ENCODE assay signal across 16 cellular contexts in genomic region chr6:105545947-105546710, GRCh38.
DNase-seq lines count a peak whose midpoint lies in the region; ATAC-seq and TF ChIP-seq lines count a peak whose summit lies in the region.
"Had no signal": no experiment of that assay in that cellular context is flagged by ENCODE, and none has a peak within 500 bp of the region (broad histone marks: within the 10 kb centered on the region; RNA-seq: fewer than 3 reads in every experiment).

No MANE protein-coding gene starts in this region.

- CTCF ChIA-PET in PC-3 (lab: Charles Lee) (no interaction called here), A673 (lab: Charles Lee) (no interaction called here)

- TF ChIP-seq CTCF in PC-3 (conservative IDR thresholded peaks at IDR 0.05; ENCODE audit: low read depth, low read length): no peak
- TF ChIP-seq CTCF in smooth muscle cell (IDR thresholded peaks at IDR 0.05; ENCODE audit: borderline replicate concordance, insufficient read depth, poor library complexity, severe bottlenecking): no peak
- TF ChIP-seq CTCF in A673 (conservative IDR thresholded peaks at IDR 0.05; ENCODE audit: low read depth, low read length): no peak

- H3K4me1 ChIP-seq in PC-3 (ENCODE audit: insufficient read depth, low read length): peaks cover 11% of the 10 kb centered on the region
- no peaks in the 10 kb centered on the region for H3K4me1 ChIP-seq in smooth muscle cell (ENCODE audit: low read depth)
- H3K4me1 ChIP-seq in A673 (ENCODE audit: insufficient read depth, low read length, poor library complexity, severe bottlenecking): no peaks in the 10 kb centered on the region
- H3K4me1 ChIP-seq: right lobe of liver had no signal

- H3K36me3 ChIP-seq in PC-3 (ENCODE audit: low read depth, low read length) (no peaks in the 10 kb centered on the region), smooth muscle cell (ENCODE audit: low read depth) (no peaks in the 10 kb centered on the region), A673 (ENCODE audit: insufficient read depth, low read length, poor library complexity, severe bottlenecking) (no peaks in the 10 kb centered on the region)
- H3K36me3 ChIP-seq: right lobe of liver had no signal

- intact Hi-C loops in PC-3 (cut with micrococcal nuclease): no loop called here
- intact Hi-C loops in A673 (cut with micrococcal nuclease; ENCODE audit: unreplicated experiment): no loop called here

- WGBS in smooth muscle cell (ENCODE audit: low lambda C conversion rate): 29% methylated on average over 11 of the region's 11 CpGs

- no peaks in the 10 kb centered on the region for H3K9me2 ChIP-seq in PC-3 (replicated peaks; ENCODE audit: low read length)

- no peak overlapping the region; the same call in 1 of the 2 replicates for H3K9ac ChIP-seq in PC-3 (ENCODE audit: low read length)
- H3K9ac ChIP-seq in smooth muscle cell (ENCODE audit: low read depth): peak overlapping the region; percentile 66

- ATAC-seq in PC-3 (peak; percentile 56), esophagus mucosa (peak; percentile 90), HG02642 (IDR thresholded peaks at IDR 0.05; ENCODE audit: poor library complexity, unreplicated experiment) (no peak)
- ATAC-seq: activated CD8-positive, alpha-beta T cell treated with anti-CD3 and anti-CD28 coated beads for 36 hours; left cardiac atrium; natural killer cell; right lobe of liver had no signal

- H3K27ac ChIP-seq in PC-3 (ENCODE audit: low read length) (peak overlapping the region; percentile 55), smooth muscle cell (ENCODE audit: low read depth) (peak overlapping the region; percentile 93), A673 (ENCODE audit: low read depth, low read length, poor library complexity, severe bottlenecking) (no peak overlapping the region)
- H3K27ac ChIP-seq: right lobe of liver had no signal

- H3K4me2 ChIP-seq in PC-3 (ENCODE audit: low read length): peak overlapping the region; percentile 26
- peak overlapping the region; percentile 69 for H3K4me2 ChIP-seq in smooth muscle cell

- no peaks in the 10 kb centered on the region for H4K20me1 ChIP-seq in PC-3 (ENCODE audit: low read length)
- H4K20me1 ChIP-seq in smooth muscle cell (ENCODE audit: low read depth): no peaks in the 10 kb centered on the region

- H3K4me3 ChIP-seq in PC-3 (ENCODE audit: low read length) (no peak overlapping the region), smooth muscle cell (no peak overlapping the region), A673 (ENCODE audit: low read depth, low read length, poor library complexity, severe bottlenecking) (no peak overlapping the region)
- H3K4me3 ChIP-seq: right lobe of liver had no signal

- H3K9me3 ChIP-seq in PC-3 (ENCODE audit: low read length): no peaks in the 10 kb centered on the region
- H3K9me3 ChIP-seq in smooth muscle cell (replicated peaks; ENCODE audit: low read depth): no peaks in the 10 kb centered on the region
- no peaks in the 10 kb centered on the region for H3K9me3 ChIP-seq in A673 (ENCODE audit: low read depth, low read length, poor library complexity, severe bottlenecking)
- H3K9me3 ChIP-seq: right lobe of liver had no signal

- H3K27me3 ChIP-seq in PC-3 (ENCODE audit: low read length) (no peaks in the 10 kb centered on the region), smooth muscle cell (ENCODE audit: low read depth) (no peaks in the 10 kb centered on the region), A673 (replicated peaks; ENCODE audit: insufficient read depth, low read depth, low read length, poor library complexity) (peaks cover 8% of the 10 kb centered on the region)
- H3K27me3 ChIP-seq: right lobe of liver had no signal

- H2AFZ ChIP-seq in PC-3 (ENCODE audit: low read length) (0 out of 2 replicates have a peak overlapping the region, but pooled peaks have one; percentile 15), smooth muscle cell (ENCODE audit: low read depth) (peak overlapping the region; percentile 31)

- POLR2A ChIA-PET in PC-3 (lab: Charles Lee; ENCODE audit: unreplicated experiment) (no interaction called here), A673 (lab: Charles Lee; ENCODE audit: low non-redundant PET) (interaction anchor here (0.6 kb wide), 1 partner anchor 420 kb away, joined by 3 read pairs; no protein-coding TSS in a partner anchor)

- H3K79me2 ChIP-seq in PC-3 (ENCODE audit: low read length): no peaks in the 10 kb centered on the region
- H3K79me2 ChIP-seq in smooth muscle cell (ENCODE audit: low read depth): no peaks in the 10 kb centered on the region

- no peaks in the 10 kb centered on the region for H3F3A ChIP-seq in PC-3 (ENCODE audit: low read length, unreplicated experiment)
- peaks cover 9% of the 10 kb centered on the region for H3F3A ChIP-seq in smooth muscle cell (ENCODE audit: low read depth)

- BruUV-seq in PC-3 (replicated peaks; lab: Mats Ljungman, UMichigan): no TSS peak
- BruUV-seq in A673 (replicated peaks; lab: Mats Ljungman, UMichigan): no TSS peak

- peak; percentile 69 for DNase-seq in GM04503 (ENCODE audit: low read depth)
- peak; percentile 48 for DNase-seq in PC-3
- no peak for DNase-seq in smooth muscle cell (lab: John Stamatoyannopoulos, UW; ENCODE audit: unreplicated experiment)
- no peak for DNase-seq in A673 (ENCODE audit: low spot score)
- no peak for DNase-seq in NAMALWA (ENCODE audit: low spot score)
- DNase-seq: activated CD8-positive, alpha-beta T cell treated with anti-CD3 and anti-CD28 coated beads for 36 hours; activated naive CD4-positive, alpha-beta T cell treated with Interleukin-2 at 50 U/mL for 16 hours; COR-L47; glutamatergic neuron; left cardiac atrium; MM.1S; natural killer cell; NCI-H2227 treated with DMSO at 0.1 percent for 48 hours; right lobe of liver had no signal

Comparison
In these comparisons a context has a peak if more than half of its experiments do, and no peak if none do; other contexts are left out.
1. DNase-seq: peak in GM04503 (single experiment) and PC-3 (single experiment); none in smooth muscle cell (single experiment), A673 (single experiment) and NAMALWA (single experiment).